ENCODE assay signal across 1 cellular context in the genomic region with DNA sequence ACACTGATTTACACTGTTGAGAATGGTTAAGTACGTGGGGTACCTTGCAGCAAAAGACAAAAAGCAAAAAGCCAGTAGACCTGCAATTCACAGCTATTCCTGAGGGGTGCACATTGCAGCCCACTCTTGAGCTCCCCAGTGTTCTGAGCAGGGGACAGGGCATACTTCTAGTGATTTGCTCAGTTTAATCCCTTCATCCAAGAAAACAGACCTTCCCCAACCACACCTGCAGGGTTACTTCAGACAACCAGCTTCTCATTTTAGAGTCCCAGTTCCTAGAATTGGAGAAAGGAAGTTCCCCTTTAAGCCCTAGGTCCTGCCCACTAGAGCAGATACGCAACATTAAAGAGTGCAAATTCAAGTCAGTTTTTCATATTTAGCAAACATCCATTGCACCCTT.
A peak's percentile ranks its signal among the peaks of the same experiment; 100 is the strongest.
TF ChIP-seq lines count a peak whose summit lies in the region.

No MANE protein-coding gene starts in this region.

TF ChIP-seq in H1, 55 proteins besides CTCF, POLR2A, EP300 and RAD21:
- TF ChIP-seq GTF2F1 (IDR thresholded peaks at IDR 0.05; ENCODE audit: borderline replicate concordance, low read depth, low read length) = no peak
- 0 out of 4 replicates have a peak, but pooled peaks of 1 of the 2 experiments have one; percentile 22 for TF ChIP-seq HDAC2 (IDR thresholded peaks at IDR 0.05; ENCODE audit: borderline replicate concordance in 1 of 2, low read depth in 2 of 2, low read length in 2 of 2)
TF ChIP-seq in H1: peak in this region for 1.
